In genomic region chr5:38479315-38479904, GRCh38 we compare ENCODE assay signal across 15 cellular contexts.
DNase-seq lines count a peak whose midpoint lies in the region; ATAC-seq, FAIRE-seq and TF ChIP-seq lines count a peak whose summit lies in the region.
"Had no signal": no experiment of that assay in that cellular context is flagged by ENCODE, and none has a peak within 500 bp of the region (broad histone marks: within the 10 kb centered on the region; RNA-seq: fewer than 3 reads in every experiment).

No MANE protein-coding gene starts in this region.

- H3K4me2 ChIP-seq in H1 (ENCODE audit: insufficient read depth in 1 of 2, low read depth in 2 of 2, low read length in 2 of 2) = no peak overlapping the region

- H3K9ac ChIP-seq in H1 (replicated peaks in 1 of 4; ENCODE audit: extremely low read depth in 1 of 4, low read depth in 3 of 4, low read length in 3 of 4) = no peak overlapping the region

- no peak overlapping the region for H2BK20ac ChIP-seq in H1 (ENCODE audit: low read length)

- H2BK12ac ChIP-seq in H1 (ENCODE audit: low read depth, low read length) = no peak overlapping the region

- WGBS in H1 (ENCODE audit: extremely low coverage in 1 of 2, insufficient coverage in 1 of 2, insufficient read length in 1 of 2, insufficient replicate concordance in 2 of 2, low coverage in 1 of 2, low lambda C conversion rate in 2 of 2, missing lambda C conversion rate in 1 of 2), 2 experiments = 88% methylated on average over 6 of the region's 6 CpGs; no CpG with 5 or more reads in 1 of the 2 experiments

- H4K8ac ChIP-seq in H1 (ENCODE audit: extremely low read depth, insufficient read depth, low read length) = no peak overlapping the region

- no peaks in the 10 kb centered on the region for H3K27me3 Mint-ChIP-seq in progenitor cell of endocrine pancreas
- peaks cover 38% of the 10 kb centered on the region for H3K27me3 Mint-ChIP-seq in activated T-helper 2 cell treated with anti-CD3 and anti-CD28 coated beads, Interferon-gamma antibody, Interleukin-2, Interleukin-4, amounts not matched to agents 10 μg/mL and 5 μg/mL and 100 μg/mL, durations not matched to agents 14 hours and 24 hours and 36 hours (ENCODE audit: low read depth)

- H3K9me3 ChIP-seq in H1 (ENCODE audit: insufficient read depth in 2 of 2, low read depth in 1 of 2, low read length in 1 of 2) = no peaks in the 10 kb centered on the region
- H3K9me3 ChIP-seq: HAP-1 had no signal

- H3K27ac ChIP-seq in H1 (ENCODE audit: low read depth, low read length) = no peak overlapping the region
- H3K27ac ChIP-seq: C4-2B had no signal

- no peak for FAIRE-seq in H1 (lab: Jason Lieb, UNC)

- TF ChIP-seq EP300 in H1 (IDR thresholded peaks at IDR 0.05; ENCODE audit: borderline replicate concordance in 1 of 2, low read depth in 2 of 2, low read length in 2 of 2) = no peak

- DNase-seq in NCI-H748 (lab: John Stamatoyannopoulos, UW; ENCODE audit: unreplicated experiment) = peak; percentile 34
- no peak for DNase-seq in NCI-H748 treated with DMSO at 0.1 percent for 48 hours (lab: John Stamatoyannopoulos, UW)
- peak; percentile 60 for DNase-seq in HuH-7 (ENCODE audit: low spot score)
- DNase-seq in H1 (ENCODE audit: low read depth in 1 of 2, low spot score in 2 of 2) = no peak
- DNase-seq in progenitor cell of endocrine pancreas (ENCODE audit: low spot score, unreplicated experiment) = no peak
- DNase-seq in activated T-helper 2 cell treated with anti-CD3 and anti-CD28 coated beads, Interferon-gamma antibody, Interleukin-2, Interleukin-4, amounts not matched to agents 10 μg/mL and 5 μg/mL and 100 μg/mL, durations not matched to agents 14 hours and 24 hours and 36 hours (ENCODE audit: low spot score) = no peak
- DNase-seq: NCI-H1436, NCI-H2081 treated with DMSO at 0.1 percent for 48 hours, NCI-H345, NCI-H774, SHP77 had no signal

- no peak for TF ChIP-seq POLR2A in H1 (IDR thresholded peaks at IDR 0.05; ENCODE audit: control extremely low read depth in 1 of 2, low read depth in 2 of 2, low read length in 2 of 2)

- TF ChIP-seq RAD21 in H1 (IDR thresholded peaks at IDR 0.05 in 1 of 2, conservative IDR thresholded peaks at IDR 0.05 in 1 of 2; ENCODE audit: low read depth in 2 of 2, low read length in 2 of 2) = no peak

- peaks cover 0 to 6% (median 1%) of the 10 kb centered on the region in 4 experiments; a peak in 2 of 8 replicates for H3K36me3 ChIP-seq in H1 (ENCODE audit: control insufficient read depth in 2 of 4, insufficient read depth in 4 of 4, low read length in 3 of 4)
- H3K36me3 ChIP-seq: HAP-1 had no signal

- POLR2A ChIA-PET in H1 (lab: Charles Lee; ENCODE audit: partially characterized antibody) = no interaction called here

- H3K9me3 Mint-ChIP-seq in progenitor cell of endocrine pancreas (ENCODE audit: low read depth) = no peaks in the 10 kb centered on the region
- no peaks in the 10 kb centered on the region for H3K9me3 Mint-ChIP-seq in activated T-helper 2 cell treated with anti-CD3 and anti-CD28 coated beads, Interferon-gamma antibody, Interleukin-2, Interleukin-4, amounts not matched to agents 10 μg/mL and 5 μg/mL and 100 μg/mL, durations not matched to agents 14 hours and 24 hours and 36 hours

- no peaks in the 10 kb centered on the region for H3K79me1 ChIP-seq in H1 (ENCODE audit: low read depth, low read length)

- H3K4ac ChIP-seq in H1 (replicated peaks; ENCODE audit: insufficient read length, low read depth, low read length) = no peak overlapping the region

- ATAC-seq in HG02571 (IDR thresholded peaks at IDR 0.05; ENCODE audit: unreplicated experiment) (no peak), GM19452 (IDR thresholded peaks at IDR 0.05; ENCODE audit: unreplicated experiment) (no peak)

- H3K23ac ChIP-seq in H1 (ENCODE audit: insufficient read length) = peak overlapping the region; percentile 70

- H4K5ac ChIP-seq in H1 (ENCODE audit: insufficient read length, low read depth, low read length) = no peak overlapping the region

- no peak overlapping the region for H2AK5ac ChIP-seq in H1 (ENCODE audit: low read depth, low read length)

- CTCF ChIA-PET in H1 (lab: Charles Lee; ENCODE audit: partially characterized antibody) = interaction anchor here (0.5 to 1.8 kb wide), 6 partner anchors 10 to 1534 kb away, joined by 3 to 4 read pairs (median 3); no protein-coding TSS in a partner anchor

- no peak overlapping the region for H2BK120ac ChIP-seq in H1 (replicated peaks; ENCODE audit: low read depth, low read length)

- H3K36me3 Mint-ChIP-seq in progenitor cell of endocrine pancreas (ENCODE audit: insufficient read depth) = peaks cover 9% of the 10 kb centered on the region
- no peaks in the 10 kb centered on the region for H3K36me3 Mint-ChIP-seq in activated T-helper 2 cell treated with anti-CD3 and anti-CD28 coated beads, Interferon-gamma antibody, Interleukin-2, Interleukin-4, amounts not matched to agents 10 μg/mL and 5 μg/mL and 100 μg/mL, durations not matched to agents 14 hours and 24 hours and 36 hours (ENCODE audit: low read depth)

- no peak overlapping the region for H3K4me3 ChIP-seq in H1 (ENCODE audit: extremely low read depth in 1 of 4, insufficient read depth in 2 of 4, low read depth in 3 of 4, low read length in 4 of 4)
- H3K4me3 ChIP-seq: HAP-1 had no signal

- no peak for TF ChIP-seq CTCF in H1 (IDR thresholded peaks at IDR 0.05; ENCODE audit: control extremely low read depth in 1 of 3, insufficient read depth in 1 of 3, low read depth in 1 of 3, low read length in 3 of 3)
- TF ChIP-seq CTCF in progenitor cell of endocrine pancreas (IDR thresholded peaks at IDR 0.05; ENCODE audit: unreplicated experiment) = no peak

- no peak overlapping the region for H3K18ac ChIP-seq in H1 (ENCODE audit: extremely low read depth, low read length)

- no peak overlapping the region for H4K91ac ChIP-seq in H1 (replicated peaks; ENCODE audit: insufficient read length, low read length)

- no peaks in the 10 kb centered on the region for H4K20me1 ChIP-seq in H1 (replicated peaks in 1 of 2; ENCODE audit: control insufficient read depth in 1 of 2, insufficient read depth in 2 of 2, low read length in 2 of 2)

- H2AFZ ChIP-seq in H1 (ENCODE audit: low read length) = no peak overlapping the region

- no peak overlapping the region for H3K4me3 Mint-ChIP-seq in progenitor cell of endocrine pancreas (ENCODE audit: low read depth)
- no peak overlapping the region for H3K4me3 Mint-ChIP-seq in activated T-helper 2 cell treated with anti-CD3 and anti-CD28 coated beads, Interferon-gamma antibody, Interleukin-2, Interleukin-4, amounts not matched to agents 10 μg/mL and 5 μg/mL and 100 μg/mL, durations not matched to agents 14 hours and 24 hours and 36 hours (ENCODE audit: low read depth)

- peak overlapping the region; percentile 43 for H3K27ac Mint-ChIP-seq in progenitor cell of endocrine pancreas
- H3K27ac Mint-ChIP-seq in activated T-helper 2 cell treated with anti-CD3 and anti-CD28 coated beads, Interferon-gamma antibody, Interleukin-2, Interleukin-4, amounts not matched to agents 10 μg/mL and 5 μg/mL and 100 μg/mL, durations not matched to agents 14 hours and 24 hours and 36 hours = no peak overlapping the region

- no peaks in the 10 kb centered on the region for H3K23me2 ChIP-seq in H1 (ENCODE audit: low read depth, low read length)

- no peaks in the 10 kb centered on the region for H3K79me2 ChIP-seq in H1 (ENCODE audit: control insufficient read depth in 1 of 2, insufficient read depth in 2 of 2, low read length in 2 of 2)

- no peaks in the 10 kb centered on the region for H3K4me1 ChIP-seq in H1 (replicated peaks in 1 of 4; ENCODE audit: control insufficient read depth in 3 of 4, insufficient read depth in 4 of 4, low read length in 3 of 4)
- H3K4me1 ChIP-seq: HAP-1 had no signal

- no peaks in the 10 kb centered on the region for H3K27me3 ChIP-seq in H1 (replicated peaks in 1 of 4; ENCODE audit: control insufficient read depth in 3 of 4, extremely low read depth in 1 of 4, insufficient read depth in 3 of 4, low read length in 3 of 4)

- intact Hi-C loops in activated T-helper 2 cell treated with anti-CD3 and anti-CD28 coated beads, Interferon-gamma antibody, Interleukin-2, Interleukin-4, amounts not matched to agents 10 μg/mL and 5 μg/mL and 100 μg/mL, durations not matched to agents 14 hours and 24 hours and 36 hours (cut with micrococcal nuclease) = no loop called here

- H2BK5ac ChIP-seq in H1 (ENCODE audit: low read depth, low read length) = no peak overlapping the region

- H3K56ac ChIP-seq in H1 (replicated peaks; ENCODE audit: insufficient read length, low read depth, low read length) = no peak overlapping the region

- H2BK15ac ChIP-seq in H1 (ENCODE audit: low read length) = no peak overlapping the region

- peaks cover 20% of the 10 kb centered on the region for H3K4me1 Mint-ChIP-seq in progenitor cell of endocrine pancreas (ENCODE audit: low read depth)
- no peaks in the 10 kb centered on the region for H3K4me1 Mint-ChIP-seq in activated T-helper 2 cell treated with anti-CD3 and anti-CD28 coated beads, Interferon-gamma antibody, Interleukin-2, Interleukin-4, amounts not matched to agents 10 μg/mL and 5 μg/mL and 100 μg/mL, durations not matched to agents 14 hours and 24 hours and 36 hours (ENCODE audit: low read depth)

- H3K14ac ChIP-seq in H1 (ENCODE audit: insufficient read length) = no peak overlapping the region

TF ChIP-seq in H1, 55 proteins besides CTCF, POLR2A, EP300 and RAD21:
- no peak for TF ChIP-seq CBX8 (IDR thresholded peaks at IDR 0.05; ENCODE audit: borderline replicate concordance, low read depth, low read length)
- no peak for TF ChIP-seq ZNF274 (IDR thresholded peaks at IDR 0.05; ENCODE audit: borderline replicate concordance, extremely low read depth, low read length)
- TF ChIP-seq RNF2 (IDR thresholded peaks at IDR 0.05; ENCODE audit: borderline replicate concordance, low read depth, low read length, missing control alignments, poor library complexity, severe bottlenecking) = no peak
- TF ChIP-seq TAF1 (IDR thresholded peaks at IDR 0.05; ENCODE audit: low read depth, low read length) = no peak
- no peak for TF ChIP-seq HDAC2 (IDR thresholded peaks at IDR 0.05; ENCODE audit: borderline replicate concordance in 1 of 2, low read depth in 2 of 2, low read length in 2 of 2)
- no peak for TF ChIP-seq TEAD4 (IDR thresholded peaks at IDR 0.05; ENCODE audit: low read depth, low read length)
- TF ChIP-seq YY1 (IDR thresholded peaks at IDR 0.05; ENCODE audit: low read depth, low read length) = no peak

Comparison
In these comparisons a context has a peak if more than half of its experiments do, and no peak if none do; other contexts are left out.
1. DNase-seq: peak in NCI-H748 (single experiment) and HuH-7 (single experiment); none in NCI-H748 treated with DMSO at 0.1 percent for 48 hours (single experiment), H1 (0 of 2), progenitor cell of endocrine pancreas (single experiment) and activated T-helper 2 cell treated with anti-CD3 and anti-CD28 coated beads, Interferon-gamma antibody, Interleukin-2, Interleukin-4, amounts not matched to agents 10 μg/mL and 5 μg/mL and 100 μg/mL, durations not matched to agents 14 hours and 24 hours and 36 hours (single experiment).